ENCODE assay signal across 14 cellular contexts in the genomic region with DNA sequence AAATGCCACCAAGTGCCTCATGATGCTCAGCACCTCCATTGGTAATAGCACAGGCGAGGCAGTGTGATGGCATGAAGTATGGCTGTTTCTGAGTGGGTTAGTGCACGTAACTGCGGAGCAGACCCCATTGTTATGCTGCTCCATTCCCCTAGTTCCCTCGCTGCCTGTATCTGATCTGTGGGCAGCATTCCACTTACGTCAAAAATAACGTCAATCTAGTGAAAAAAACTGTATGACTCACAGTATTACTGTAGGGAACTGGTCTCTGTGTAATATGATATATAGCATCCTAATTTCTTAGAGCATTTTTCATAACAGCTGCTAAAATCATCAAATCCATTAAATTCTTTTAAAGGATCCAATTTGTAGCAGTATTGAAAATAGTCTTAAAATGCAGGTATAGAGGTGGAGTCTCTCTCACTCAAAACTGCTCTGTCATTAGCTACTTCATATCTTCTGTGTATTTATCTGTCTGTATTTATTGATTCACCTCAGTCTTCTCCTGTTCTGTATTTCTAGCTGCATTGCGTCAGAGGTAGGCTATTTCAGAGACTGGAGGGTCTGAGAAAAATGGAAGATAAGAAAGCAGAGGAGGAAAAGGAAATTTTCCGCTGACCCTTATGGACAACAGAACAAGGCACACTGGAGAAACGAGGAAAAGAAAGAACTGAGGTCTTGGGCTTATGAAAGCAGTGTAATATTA. TPM values are rescaled to one million over a fixed set of nuclear protein-coding genes. Genes with fewer than 3 reads are reported as not detected.
DNase-seq lines count a peak whose midpoint lies in the region; ATAC-seq and TF ChIP-seq lines count a peak whose summit lies in the region.
"Had no signal": no experiment of that assay in that cellular context is flagged by ENCODE, and none has a peak within 500 bp of the region (broad histone marks: within the 10 kb centered on the region; RNA-seq: fewer than 3 reads in every experiment).

No MANE protein-coding gene starts in this region.

- H3K4me3 Mint-ChIP-seq in brain (no peak overlapping the region), nephron (no peak overlapping the region)

- DNase-seq in Daoy (ENCODE audit: low read depth) (peak; percentile 51), NCI-H226 (peak; percentile 81), hippocampal formation (lab: John Stamatoyannopoulos, UW) (no peak), NCI-H1436 (lab: John Stamatoyannopoulos, UW) (no peak)
- DNase-seq in activated CD4-positive, alpha-beta T cell treated with anti-CD3 and anti-CD28 coated beads for 4 hours = no peak
- DNase-seq: activated T-cell treated with anti-CD3 and anti-CD28 coated beads for 4 hours, dermis blood vessel endothelial cell, gastrocnemius medialis, NCI-H2171, testis had no signal

- no peak for ATAC-seq in GM18502 (IDR thresholded peaks at IDR 0.05; ENCODE audit: poor library complexity, unreplicated experiment)
- ATAC-seq: activated CD4-positive, CD25-positive, alpha-beta regulatory T cell treated with anti-CD3 and anti-CD28 coated beads, Interleukin-2, amount 50 U/mL, for 24 hours; gastrocnemius medialis had no signal

- TF ChIP-seq CTCF in brain (conservative IDR thresholded peaks at IDR 0.05) (no peak), nephron (IDR thresholded peaks at IDR 0.05; ENCODE audit: unreplicated experiment in 3 of 3) (no peak)

- H3K9me3 Mint-ChIP-seq in brain = no peaks in the 10 kb centered on the region
- no peaks in the 10 kb centered on the region for H3K9me3 Mint-ChIP-seq in nephron

- H3K36me3 Mint-ChIP-seq in brain = peaks cover 12% of the 10 kb centered on the region
- peaks cover 4% of the 10 kb centered on the region for H3K36me3 Mint-ChIP-seq in nephron (ENCODE audit: low read depth)

- H3K27ac Mint-ChIP-seq in brain (peak overlapping the region in 3 of 5 experiments; percentile 11 to 84 (median 55)), nephron (peak overlapping the region; percentile 29 to 77 (median 32))

- peaks cover 33% of the 10 kb centered on the region for H3K4me1 Mint-ChIP-seq in brain
- peaks cover 21% of the 10 kb centered on the region for H3K4me1 Mint-ChIP-seq in nephron

- no peaks in the 10 kb centered on the region for H3K27me3 Mint-ChIP-seq in brain
- no peaks in the 10 kb centered on the region for H3K27me3 Mint-ChIP-seq in nephron (ENCODE audit: low read depth)

RNA-seq across cellular contexts. Expression of a gene that starts 60.0 kb away (rescaled TPM):
- not detected in 2 replicates for total RNA-seq in Daoy (2014; rRNA removed; shearing (Covaris generic))
- polyA plus RNA-seq in brain (ENCODE audit: insufficient read depth, low read depth, low replicate concordance) = 28.8 TPM
- total RNA-seq: dermis blood vessel endothelial cell had no signal

Comparison
In these comparisons a context has a peak if more than half of its experiments do, and no peak if none do; other contexts are left out.
1. DNase-seq: peak in Daoy (single experiment) and NCI-H226 (single experiment); none in hippocampal formation (0 of 2), NCI-H1436 (single experiment) and activated CD4-positive, alpha-beta T cell treated with anti-CD3 and anti-CD28 coated beads for 4 hours (0 of 2).